13 cellular contexts compared by ENCODE assay signal in genomic region chr4:151690884-151691283, GRCh38.
A peak's percentile ranks its signal among the peaks of the same experiment; 100 is the strongest.
DNase-seq lines count a peak whose midpoint lies in the region; ATAC-seq and TF ChIP-seq lines count a peak whose summit lies in the region.
"Had no signal": no experiment of that assay in that cellular context is flagged by ENCODE, and none has a peak within 500 bp of the region (broad histone marks: within the 10 kb centered on the region; RNA-seq: fewer than 3 reads in every experiment).

No MANE protein-coding gene starts in this region.

- peak overlapping the region; percentile 45 for H3K27ac ChIP-seq in rectal smooth muscle tissue (ENCODE audit: low read depth, low read length)

- H3K4me1 ChIP-seq in rectal smooth muscle tissue (ENCODE audit: control insufficient read depth, insufficient read depth, low read length): peaks cover 41% of the 10 kb centered on the region

- peak; percentile 4 for ATAC-seq in SK-N-SH treated with all-trans-retinoic acid at 6 μM for 48 hours

- H3K36me3 ChIP-seq in rectal smooth muscle tissue (ENCODE audit: control insufficient read depth, insufficient read depth, low read length): no peaks in the 10 kb centered on the region
- H3K36me3 ChIP-seq: BE2C had no signal

- intact Hi-C loops in posterior cingulate gyrus (cut with DNase I): no loop called here

- TF ChIP-seq CTCF in AG10803 (conservative IDR thresholded peaks at IDR 0.05; ENCODE audit: low read length) (no peak), fibroblast of the aortic adventitia (IDR thresholded peaks at IDR 0.05; ENCODE audit: insufficient read depth, low read length) (no peak)

- DNase-seq in AG10803 (ENCODE audit: low read depth) (peak; percentile 77), fibroblast of the aortic adventitia (ENCODE audit: low read depth) (peak; percentile 75), midbrain (lab: John Stamatoyannopoulos, UW) (no peak), posterior cingulate gyrus (no peak)
- no peak for DNase-seq in activated effector memory CD4-positive, alpha-beta T cell treated with Interleukin-2 at 50 U/mL for 16 hours
- no peak for DNase-seq in activated CD8-positive, alpha-beta memory T cell treated with anti-CD3 and anti-CD28 coated beads, Interleukin-2, amount 50 U/mL, for 4 hours
- DNase-seq: activated CD4-positive, alpha-beta memory T cell treated with anti-CD3 and anti-CD28 coated beads for 36 hours; BE2C; effector CD4-positive, alpha-beta T cell; SIG-M5; stimulated activated naive CD4-positive, alpha-beta T cell had no signal

- peak overlapping the region; percentile 7 for H3K4me3 ChIP-seq in AG10803 (ENCODE audit: low read length)
- peak overlapping the region; percentile 7 for H3K4me3 ChIP-seq in fibroblast of the aortic adventitia (ENCODE audit: low read depth, low read length)
- H3K4me3 ChIP-seq in rectal smooth muscle tissue (ENCODE audit: low read length): no peak overlapping the region

- H3K9ac ChIP-seq in rectal smooth muscle tissue (ENCODE audit: low read length): no peak overlapping the region

- H3K27me3 ChIP-seq in rectal smooth muscle tissue (ENCODE audit: control insufficient read depth, insufficient read depth, low read length): no peaks in the 10 kb centered on the region
- H3K27me3 ChIP-seq: BE2C had no signal

TF ChIP-seq in SK-N-SH treated with all-trans-retinoic acid at 6 μM for 48 hours, 23 proteins besides CTCF, POLR2A, EP300 and RAD21:
- TF ChIP-seq ZFP30 (CRISPR knock-in tag; IDR thresholded peaks at IDR 0.05) (no peak), RARB (CRISPR knock-in tag; IDR thresholded peaks at IDR 0.05) (no peak), ESRRG (CRISPR knock-in tag; IDR thresholded peaks at IDR 0.05) (no peak), ZNF70 (CRISPR knock-in tag; IDR thresholded peaks at IDR 0.05) (no peak)
TF ChIP-seq in SK-N-SH treated with all-trans-retinoic acid at 6 μM for 48 hours: peak in this region for 0.

Comparison
In these comparisons a context has a peak if more than half of its experiments do, and no peak if none do; other contexts are left out.
1. DNase-seq: peak in AG10803 (single experiment) and fibroblast of the aortic adventitia (single experiment); none in activated effector memory CD4-positive, alpha-beta T cell treated with Interleukin-2 at 50 U/mL for 16 hours (single experiment), activated CD8-positive, alpha-beta memory T cell treated with anti-CD3 and anti-CD28 coated beads, Interleukin-2, amount 50 U/mL, for 4 hours (single experiment), midbrain (single experiment) and posterior cingulate gyrus (0 of 10).